In genomic region chr4:26322349-26322748, GRCh38 we compare ENCODE assay signal across 9 cellular contexts. TPM values are rescaled to one million over a fixed set of nuclear protein-coding genes. Genes with fewer than 3 reads are reported as not detected.
A peak's percentile ranks its signal among the peaks of the same experiment; 100 is the strongest.
DNase-seq lines count a peak whose midpoint lies in the region; ATAC-seq, FAIRE-seq and TF ChIP-seq lines count a peak whose summit lies in the region.
"Had no signal": no experiment of that assay in that cellular context is flagged by ENCODE, and none has a peak within 500 bp of the region (broad histone marks: within the 10 kb centered on the region; RNA-seq: fewer than 3 reads in every experiment).

No MANE protein-coding gene starts in this region.

- H4K20me1 ChIP-seq in OCI-LY7 (ENCODE audit: insufficient read depth, low read length), result peaks cover 38% of the 10 kb centered on the region
- H4K20me1 ChIP-seq in H1 (replicated peaks in 1 of 2; ENCODE audit: control insufficient read depth in 1 of 2, insufficient read depth in 2 of 2, low read length in 2 of 2), result peaks cover 21 to 33% of the 10 kb centered on the region in 2 experiments

- no peak overlapping the region for H2BK12ac ChIP-seq in H1 (ENCODE audit: low read depth, low read length)

- H3K4ac ChIP-seq in H1 (replicated peaks; ENCODE audit: insufficient read length, low read depth, low read length), result no peak overlapping the region

- no peak overlapping the region for H2BK20ac ChIP-seq in H1 (ENCODE audit: low read length)

- H3K4me2 ChIP-seq in OCI-LY7 (ENCODE audit: low read length), result peak overlapping the region; percentile 93
- peak overlapping the region; percentile 63 to 71 for H3K4me2 ChIP-seq in H1 (ENCODE audit: insufficient read depth in 1 of 2, low read depth in 2 of 2, low read length in 2 of 2)

- POLR2A ChIA-PET in OCI-LY7 (lab: Charles Lee), result interaction anchor here (0.7 kb wide), 1 partner anchor 359 kb away, joined by 3 read pairs; no protein-coding TSS in a partner anchor
- POLR2A ChIA-PET in H1 (lab: Charles Lee; ENCODE audit: partially characterized antibody), result interaction anchor here (0.7 to 1.0 kb wide), 4 partner anchors 8 to 87 kb away, joined by 3 to 4 read pairs (median 4); no protein-coding TSS in a partner anchor

- TSS peak; percentile 36 for BruUV-seq in OCI-LY7 (replicated peaks; lab: Mats Ljungman, UMichigan)

- no peak for ATAC-seq in HG03571 (IDR thresholded peaks at IDR 0.05; ENCODE audit: unreplicated experiment)

- peak overlapping the region; percentile 96 for H3K4me3 ChIP-seq in OCI-LY7 (ENCODE audit: low read depth, low read length, poor library complexity, severe bottlenecking)
- peak overlapping the region; percentile 87 to 95 (median 92) for H3K4me3 ChIP-seq in H1 (ENCODE audit: extremely low read depth in 1 of 4, insufficient read depth in 2 of 4, low read depth in 3 of 4, low read length in 4 of 4)
- H3K4me3 ChIP-seq in ascending aorta, result peak overlapping the region in 1 of 2 donors; percentile 77

- peaks cover 2% of the 10 kb centered on the region for H3K9me3 Mint-ChIP-seq in osteocyte (ENCODE audit: unreplicated experiment)

- no peak overlapping the region for H4K91ac ChIP-seq in H1 (replicated peaks; ENCODE audit: insufficient read length, low read length)

- peak overlapping the region; percentile 94 for H3K27ac Mint-ChIP-seq in osteocyte (ENCODE audit: unreplicated experiment)

- no peak for TF ChIP-seq CTCF in OCI-LY7 (conservative IDR thresholded peaks at IDR 0.05; ENCODE audit: low read length)
- TF ChIP-seq CTCF in H1 (IDR thresholded peaks at IDR 0.05; ENCODE audit: control extremely low read depth in 1 of 3, insufficient read depth in 1 of 3, low read depth in 1 of 3, low read length in 3 of 3), result no peak
- TF ChIP-seq CTCF in osteocyte (IDR thresholded peaks at IDR 0.05), result no peak
- TF ChIP-seq CTCF in ascending aorta (IDR thresholded peaks at IDR 0.05), result no peak

- no peak overlapping the region for H2BK15ac ChIP-seq in H1 (ENCODE audit: low read length)

- peaks cover 2% of the 10 kb centered on the region for H3K23me2 ChIP-seq in H1 (ENCODE audit: low read depth, low read length)

- no peak for TF ChIP-seq POLR2A in H1 (IDR thresholded peaks at IDR 0.05; ENCODE audit: control extremely low read depth in 1 of 2, low read depth in 2 of 2, low read length in 2 of 2)

- no peak for TF ChIP-seq EP300 in H1 (IDR thresholded peaks at IDR 0.05; ENCODE audit: borderline replicate concordance in 1 of 2, low read depth in 2 of 2, low read length in 2 of 2)

- H3K79me2 ChIP-seq in OCI-LY7 (ENCODE audit: insufficient read depth, low read depth, low read length), result peaks cover 61% of the 10 kb centered on the region
- peaks cover 59 to 64% of the 10 kb centered on the region in 2 experiments for H3K79me2 ChIP-seq in H1 (ENCODE audit: control insufficient read depth in 1 of 2, insufficient read depth in 2 of 2, low read length in 2 of 2)

- no peak for TF ChIP-seq RAD21 in H1 (IDR thresholded peaks at IDR 0.05 in 1 of 2, conservative IDR thresholded peaks at IDR 0.05 in 1 of 2; ENCODE audit: low read depth in 2 of 2, low read length in 2 of 2)

- H3K9me3 ChIP-seq in ES-I3 (ENCODE audit: control insufficient read depth, insufficient read depth, low read length), result peaks cover 12% of the 10 kb centered on the region
- H3K9me3 ChIP-seq in OCI-LY7 (ENCODE audit: low read length), result 0 out of 2 replicates have a peak, but pooled peaks cover 6% of the 10 kb centered on the region
- H3K9me3 ChIP-seq in H1 (ENCODE audit: insufficient read depth in 2 of 2, low read depth in 1 of 2, low read length in 1 of 2), result no peaks in the 10 kb centered on the region
- H3K9me3 ChIP-seq in ascending aorta, result peaks cover 6 to 9% of the 10 kb centered on the region in 2 donors

- H4K8ac ChIP-seq in H1 (ENCODE audit: extremely low read depth, insufficient read depth, low read length), result no peak overlapping the region

- DNase-seq in OCI-LY7 (ENCODE audit: low spot score) (no peak), H1 (ENCODE audit: low read depth in 1 of 2, low spot score in 2 of 2) (no peak), osteocyte (ENCODE audit: extremely low spot score, unreplicated experiment) (no peak), GDM1 (lab: John Stamatoyannopoulos, UW) (no peak), ascending aorta (ENCODE audit: low spot score in 2 of 2) (no peak)
- DNase-seq in activated CD4-positive, CD25-positive, alpha-beta regulatory T cell (lab: John Stamatoyannopoulos, UW), result no peak
- DNase-seq: kidney glomerular epithelial cell had no signal

- no peaks in the 10 kb centered on the region for H3K27me3 Mint-ChIP-seq in osteocyte (ENCODE audit: unreplicated experiment)

- H3K36me3 Mint-ChIP-seq in osteocyte (ENCODE audit: unreplicated experiment), result no peaks in the 10 kb centered on the region

- peak overlapping the region; percentile 89 for H3K4me3 Mint-ChIP-seq in osteocyte (ENCODE audit: unreplicated experiment)

- H4K5ac ChIP-seq in H1 (ENCODE audit: insufficient read length, low read depth, low read length), result no peak overlapping the region

- H2AFZ ChIP-seq in OCI-LY7 (ENCODE audit: low read length) (no peak overlapping the region), H1 (ENCODE audit: low read length) (no peak overlapping the region)

- FAIRE-seq in H1 (lab: Jason Lieb, UNC), result no peak

- H2BK5ac ChIP-seq in H1 (ENCODE audit: low read depth, low read length), result no peak overlapping the region

- no peak overlapping the region for H2BK120ac ChIP-seq in H1 (replicated peaks; ENCODE audit: low read depth, low read length)

- H3K9ac ChIP-seq in ES-I3 (ENCODE audit: low read depth, low read length), result peak overlapping the region; percentile 80
- peak overlapping the region in 2 of 4 experiments; percentile 78 to 94; a peak in 3 of 7 replicates for H3K9ac ChIP-seq in H1 (replicated peaks in 1 of 4; ENCODE audit: extremely low read depth in 1 of 4, low read depth in 3 of 4, low read length in 3 of 4)

- H3K9me2 ChIP-seq in OCI-LY7 (ENCODE audit: insufficient read depth, low read length), result no peaks in the 10 kb centered on the region

- H3K18ac ChIP-seq in H1 (ENCODE audit: extremely low read depth, low read length), result no peak overlapping the region

- H2AK5ac ChIP-seq in H1 (ENCODE audit: low read depth, low read length), result no peak overlapping the region

- H3K4me1 ChIP-seq in ES-I3 (ENCODE audit: insufficient read depth, low read length) (peaks cover 13% of the 10 kb centered on the region; the same call in 1 of the 2 replicates), OCI-LY7 (ENCODE audit: insufficient read depth, low read length, poor library complexity, severe bottlenecking) (peaks cover 23% of the 10 kb centered on the region), H1 (replicated peaks in 1 of 4; ENCODE audit: control insufficient read depth in 3 of 4, insufficient read depth in 4 of 4, low read length in 3 of 4) (peaks cover 0 to 7% (median 4%) of the 10 kb centered on the region in 4 experiments; a peak in 6 of 7 replicates), ascending aorta (peaks cover 0 to 25% of the 10 kb centered on the region in 2 donors)

- no peak overlapping the region for H3K14ac ChIP-seq in H1 (ENCODE audit: insufficient read length)

- H3K27me3 ChIP-seq in H1 (replicated peaks in 1 of 4; ENCODE audit: control insufficient read depth in 3 of 4, extremely low read depth in 1 of 4, insufficient read depth in 3 of 4, low read length in 3 of 4) (no peaks in the 10 kb centered on the region), ascending aorta (no peaks in the 10 kb centered on the region)

- no peak overlapping the region for H3K23ac ChIP-seq in H1 (ENCODE audit: insufficient read length)

- H3K56ac ChIP-seq in H1 (replicated peaks; ENCODE audit: insufficient read length, low read depth, low read length), result no peak overlapping the region

- WGBS in H1 (ENCODE audit: extremely low coverage in 1 of 2, insufficient coverage in 1 of 2, insufficient read length in 1 of 2, insufficient replicate concordance in 2 of 2, low coverage in 1 of 2, low lambda C conversion rate in 2 of 2, missing lambda C conversion rate in 1 of 2), 2 experiments, result 2% methylated on average over 7 of the region's 7 CpGs; no CpG with 5 or more reads in 1 of the 2 experiments

- H3K27ac ChIP-seq in OCI-LY7 (ENCODE audit: low read depth, low read length, poor library complexity, severe bottlenecking) (no peak overlapping the region), H1 (ENCODE audit: low read depth, low read length) (no peak overlapping the region), ascending aorta (no peak overlapping the region)

- peaks cover 43% of the 10 kb centered on the region for H3K4me1 Mint-ChIP-seq in osteocyte (ENCODE audit: unreplicated experiment)

- intact Hi-C loops in OCI-LY7 (cut with micrococcal nuclease; ENCODE audit: unreplicated experiment) (loop anchor here (5.0 to 10.0 kb wide), 7 partner anchors 260 to 692 kb away; partner anchors contain the start of genes SMIM20 and TBC1D19), ascending aorta (cut with DNase I) (loop anchor here (5.0 to 10.0 kb wide), 4 partner anchors 240 to 682 kb away; partner anchors contain the start of gene SMIM20)

- no peaks in the 10 kb centered on the region for H3K79me1 ChIP-seq in H1 (ENCODE audit: low read depth, low read length)

- CTCF ChIA-PET in OCI-LY7 (lab: Charles Lee; ENCODE audit: unreplicated experiment) (no interaction called here), H1 (lab: Charles Lee; ENCODE audit: partially characterized antibody) (interaction anchor here (0.6 to 1.2 kb wide), 3 partner anchors 15 to 77 kb away, joined by 3 to 4 read pairs (median 3); no protein-coding TSS in a partner anchor)

- H3K36me3 ChIP-seq in ES-I3 (ENCODE audit: insufficient read depth, low read length) (no peaks in the 10 kb centered on the region), OCI-LY7 (ENCODE audit: insufficient read depth, low read length) (no peaks in the 10 kb centered on the region), H1 (ENCODE audit: control insufficient read depth in 2 of 4, insufficient read depth in 4 of 4, low read length in 3 of 4) (no peaks in the 10 kb centered on the region), ascending aorta (no peaks in the 10 kb centered on the region)

TF ChIP-seq in H1, 55 proteins besides CTCF, POLR2A, EP300 and RAD21 (continues in another document):
- no peak for TF ChIP-seq SP4 (IDR thresholded peaks at IDR 0.05; ENCODE audit: low read length)

RNA-seq across cellular contexts. Expression of gene RBPJ, which starts 1.5 kb away (rescaled TPM):
- total RNA-seq in OCI-LY7 (2014; rRNA removed; shearing (Covaris generic)), result 33.2 and 39.9 TPM in 2 replicates
- total RNA-seq in OCI-LY7 (2022) (61.1 and 61.4 TPM in 2 replicates), osteocyte (79.8 and 82.5 TPM in 2 replicates), ascending aorta (17.6 TPM)
- 202 and 217 TPM in 2 replicates for total RNA-seq in H1 (2021; fragmentation: NEBNext Ultra II Directional; extraction: Animal tissue kit (Norgen Biotek cat#: 25700))
- polyA plus RNA-seq in H1 (2011; rRNA removed), result 58.2 and 65.5 TPM in 2 replicates
- polyA plus RNA-seq in H1 (2011; cell fraction: cytosol; rRNA removed), result 80.3 TPM
- 94.0 TPM for polyA plus RNA-seq in H1 (2011; cell fraction: nucleus; rRNA removed)
- 73.6 to 109 TPM (median 89.5 TPM) in 4 replicates for polyA plus RNA-seq in H1 (2012, experiment 1 of 2)
- 7.1 TPM for polyA plus RNA-seq in H1 (2012, experiment 2 of 2)
- polyA plus RNA-seq in H1 (2013, experiment 1 of 2), result 140 TPM
- polyA plus RNA-seq in H1 (2013, experiment 2 of 2), result 139 TPM
- 109 and 131 TPM in 2 replicates for polyA minus RNA-seq in H1 (2011; rRNA and poly(A)+ RNA removed)
- polyA minus RNA-seq in H1 (2011; cell fraction: cytosol; rRNA and poly(A)+ RNA removed), result 86.8 TPM
- 208 TPM for polyA minus RNA-seq in H1 (2011; cell fraction: nucleus; rRNA and poly(A)+ RNA removed)
